ENCODE assay signal across 9 cellular contexts in the genomic region with DNA sequence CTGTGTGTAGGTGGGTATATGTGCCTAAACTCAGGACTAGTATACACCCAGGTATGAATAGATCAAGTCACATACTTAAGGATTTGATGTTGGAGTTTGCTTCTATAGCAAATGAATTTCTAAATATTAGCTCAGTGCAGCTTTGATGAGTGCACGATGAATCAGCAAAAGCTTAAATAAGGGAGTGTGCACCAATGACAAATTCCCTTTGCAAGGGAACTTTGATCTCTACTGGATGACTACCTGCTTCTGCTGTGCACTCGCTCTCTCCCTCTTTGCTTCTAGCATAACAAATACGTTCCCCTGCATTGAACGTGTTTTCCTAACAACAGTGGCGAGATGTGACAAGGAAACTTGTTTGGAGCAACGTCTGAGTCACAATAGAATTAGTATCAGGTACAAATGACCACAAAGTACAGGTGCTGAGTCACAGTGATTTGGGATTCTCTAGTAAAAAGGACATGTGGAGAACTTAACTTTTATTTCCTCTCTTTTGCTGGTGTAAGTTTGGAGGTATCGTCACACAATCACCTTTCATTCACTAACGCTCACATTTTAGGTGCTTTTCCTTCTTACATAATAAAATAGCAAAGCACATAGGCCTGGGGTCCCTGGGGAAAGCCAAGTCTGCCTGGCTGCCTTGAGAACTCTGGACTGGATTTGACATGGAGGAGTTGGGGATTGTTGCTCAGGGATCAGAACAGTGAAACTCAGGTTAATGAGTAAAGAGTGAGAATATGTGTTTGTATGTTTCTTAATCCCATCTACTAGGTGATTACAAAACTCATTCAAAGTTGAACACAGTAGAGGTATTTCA. TPM values are rescaled to one million over a fixed set of nuclear protein-coding genes. Genes with fewer than 3 reads are reported as not detected.
DNase-seq lines count a peak whose midpoint lies in the region; ATAC-seq, FAIRE-seq and TF ChIP-seq lines count a peak whose summit lies in the region.
"Had no signal": no experiment of that assay in that cellular context is flagged by ENCODE, and none has a peak within 500 bp of the region (broad histone marks: within the 10 kb centered on the region; RNA-seq: fewer than 3 reads in every experiment).

No MANE protein-coding gene starts in this region.

- H3K4me3 ChIP-seq in kidney (ENCODE audit: low read length in 2 of 2): peak overlapping the region; percentile 37 to 47

- H3K4me1 Mint-ChIP-seq in activated T-helper 17 cell treated with anti-CD3 and anti-CD28 coated beads, Interleukin-2, amount 50 U/mL, for 72 hours: peaks cover 11% of the 10 kb centered on the region

- ATAC-seq in activated T-helper 17 cell treated with anti-CD3 and anti-CD28 coated beads, Interleukin-2, amount 50 U/mL, for 72 hours (replicated peaks): peak; percentile 66
- ATAC-seq in HG03342 (IDR thresholded peaks at IDR 0.05; ENCODE audit: unreplicated experiment) (no peak), GM18502 (IDR thresholded peaks at IDR 0.05; ENCODE audit: poor library complexity, unreplicated experiment) (no peak)

- no peak overlapping the region for H3K4me3 Mint-ChIP-seq in activated T-helper 17 cell treated with anti-CD3 and anti-CD28 coated beads, Interleukin-2, amount 50 U/mL, for 72 hours

- peaks cover 2 to 9% of the 10 kb centered on the region in 2 donors for H3K4me1 ChIP-seq in kidney (ENCODE audit: control insufficient read depth in 1 of 2, insufficient read depth in 1 of 2, low read depth in 1 of 2, low read length in 2 of 2)

- no peak for FAIRE-seq in kidney (lab: Jason Lieb, UNC)

- no peaks in the 10 kb centered on the region for H3K9me3 Mint-ChIP-seq in activated T-helper 17 cell treated with anti-CD3 and anti-CD28 coated beads, Interleukin-2, amount 50 U/mL, for 72 hours

- H3K27me3 Mint-ChIP-seq in activated T-helper 17 cell treated with anti-CD3 and anti-CD28 coated beads, Interleukin-2, amount 50 U/mL, for 72 hours: peaks cover 13% of the 10 kb centered on the region

- TF ChIP-seq CTCF in 22Rv1 (IDR thresholded peaks at IDR 0.05): no peak
- TF ChIP-seq CTCF in kidney (IDR thresholded peaks at IDR 0.05; ENCODE audit: borderline replicate concordance, extremely low read depth, insufficient read depth): no peak

- peak overlapping the region; percentile 32 for H3K27ac Mint-ChIP-seq in activated T-helper 17 cell treated with anti-CD3 and anti-CD28 coated beads, Interleukin-2, amount 50 U/mL, for 72 hours

- peak overlapping the region in 1 of 2 donors; percentile 2 for H3K9ac ChIP-seq in kidney (ENCODE audit: low read length in 2 of 2)

- peak overlapping the region; percentile 81 for H3K27ac ChIP-seq in 22Rv1
- H3K27ac ChIP-seq in kidney (ENCODE audit: low read depth in 2 of 2, low read length in 2 of 2): peak overlapping the region; percentile 72 to 79

- peak; percentile 85 for DNase-seq in HPDE6-E6E7 (ENCODE audit: extremely low spot score)
- no peak for DNase-seq in kidney
- DNase-seq in T-helper 1 cell: no peak
- DNase-seq in NCI-H1436 treated with DMSO at 0.1 percent for 48 hours (lab: John Stamatoyannopoulos, UW): no peak
- DNase-seq: right cardiac atrium had no signal

- H3K36me3 ChIP-seq in kidney (ENCODE audit: control insufficient read depth in 1 of 2, insufficient read depth in 2 of 2, low read length in 2 of 2): no peaks in the 10 kb centered on the region

- intact Hi-C loops in kidney (cut with DNase I): no loop called here

- no peaks in the 10 kb centered on the region for H3K36me3 Mint-ChIP-seq in activated T-helper 17 cell treated with anti-CD3 and anti-CD28 coated beads, Interleukin-2, amount 50 U/mL, for 72 hours (ENCODE audit: low read depth)

- no peaks in the 10 kb centered on the region for H3K9me3 ChIP-seq in kidney (ENCODE audit: control insufficient read depth in 1 of 2, low read length in 2 of 2)

RNA-seq across cellular contexts. Expression of gene KLHL31, which starts 49.7 kb away (rescaled TPM):
- under 1 TPM; 0.28 to 0.42 TPM for total RNA-seq in activated T-helper 17 cell treated with anti-CD3 and anti-CD28 coated beads, Interleukin-2, amount 50 U/mL, for 72 hours
- 0.25 TPM for total RNA-seq in kidney
- 0.22 TPM for polyA plus RNA-seq in kidney (ENCODE audit: insufficient read depth, low read depth, low replicate concordance)
